Comparison of ENCODE assay signal across 28 cellular contexts in the genomic region with DNA sequence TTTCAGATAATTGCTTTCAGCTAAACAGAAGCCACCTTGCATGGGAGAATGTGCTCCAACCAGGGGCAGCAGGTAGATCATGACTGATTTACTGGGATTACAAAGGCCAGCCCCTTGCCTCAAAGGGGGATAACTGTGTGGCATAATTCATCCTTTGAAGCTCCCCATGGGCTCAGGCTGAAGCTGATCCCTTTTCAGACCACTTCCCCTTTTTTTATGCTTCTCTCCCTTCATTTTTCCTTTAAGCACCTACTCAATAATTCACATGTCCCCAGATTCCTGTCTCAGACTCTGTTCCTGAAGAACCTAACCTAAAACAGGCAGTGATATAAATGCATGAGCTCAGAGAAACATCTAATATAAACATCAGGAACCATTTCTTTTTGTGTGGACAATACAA. TPM values are rescaled to one million over a fixed set of nuclear protein-coding genes. Genes with fewer than 3 reads are reported as not detected.
"Had no signal": no experiment of that assay in that cellular context is flagged by ENCODE, and none has a peak within 500 bp of the region (broad histone marks: within the 10 kb centered on the region; RNA-seq: fewer than 3 reads in every experiment).

No MANE protein-coding gene starts in this region.

- H3K4me1 ChIP-seq: foreskin keratinocyte, gastroesophageal sphincter, heart left ventricle, left lung, neural progenitor cell, prostate gland, right atrium auricular region, suprapubic skin, transverse colon, upper lobe of right lung, uterus had no signal

- H3K36me3 ChIP-seq: gastroesophageal sphincter, heart left ventricle, left lung, neural progenitor cell, prostate gland, right atrium auricular region, suprapubic skin, transverse colon, upper lobe of right lung, uterus had no signal

- H3K27ac ChIP-seq: epithelial cell of prostate, foreskin keratinocyte, gastroesophageal sphincter, heart left ventricle, left lung, neural progenitor cell, prostate gland, right atrium auricular region, suprapubic skin, transverse colon, upper lobe of right lung, uterus had no signal

- H3K9ac ChIP-seq: neural progenitor cell had no signal

- H3K9me3 ChIP-seq: prostate gland, suprapubic skin, transverse colon, upper lobe of right lung, uterus had no signal

- H3K4me3 ChIP-seq: gastroesophageal sphincter, heart left ventricle, left lung, neural progenitor cell, prostate gland, right atrium auricular region, smooth muscle cell, suprapubic skin, transverse colon, upper lobe of right lung, uterus had no signal

- DNase-seq: effector CD8-positive, alpha-beta T cell; endodermal cell; foreskin keratinocyte; heart left ventricle; hippocampal formation; left cardiac atrium; left lung; mesendoderm; midbrain; naive thymus-derived CD4-positive, alpha-beta T cell; nucleus accumbens; stimulated activated CD4-positive, alpha-beta T cell treated with anti-CD3 and anti-CD28 coated beads, Interleukin-12 subunit alpha, Interleukin-12 subunit beta, amount 100 ng/mL, for 4 hours; stimulated activated CD4-positive, alpha-beta T cell treated with anti-CD3 and anti-CD28 coated beads, Interleukin-1b, Interleukin-23, amount 100 ng/mL, for 48 hours; stimulated activated CD4-positive, alpha-beta T cell treated with anti-CD3 and anti-CD28 coated beads, Interleukin-4, amount 100 ng/mL, for 1 hour; stimulated activated CD8-positive, alpha-beta memory T cell treated with anti-CD3 and anti-CD28 coated beads, Interleukin-4, amount 100 ng/mL, for 48 hours; stimulated activated naive CD4-positive, alpha-beta T cell; stimulated activated naive CD8-positive, alpha-beta T cell treated with anti-CD3 and anti-CD28 coated beads, Interleukin-15, amount 100 ng/mL, for 72 hours; transverse colon; upper lobe of right lung; uterus had no signal

- H3K27me3 ChIP-seq: left lung, right atrium auricular region, transverse colon, upper lobe of right lung, uterus had no signal

- H3K4me2 ChIP-seq: neural progenitor cell, smooth muscle cell had no signal

- H2AFZ ChIP-seq: neural progenitor cell had no signal

RNA-seq across cellular contexts. Expression of gene MYRIP, which starts 8.2 kb away (rescaled TPM):
- total RNA-seq: fibroblast of lung; foreskin keratinocyte; naive thymus-derived CD4-positive, alpha-beta T cell; smooth muscle cell had no signal
- polyA plus RNA-seq: foreskin keratinocyte; naive thymus-derived CD4-positive, alpha-beta T cell; smooth muscle cell had no signal
